Comparison of ENCODE assay signal across 38 cellular contexts in genomic region chr7:134068670-134069069, GRCh38. TPM values are rescaled to one million over a fixed set of nuclear protein-coding genes. Genes with fewer than 3 reads are reported as not detected.
DNase-seq lines count a peak whose midpoint lies in the region; ATAC-seq, FAIRE-seq and TF ChIP-seq lines count a peak whose summit lies in the region.
"Had no signal": no experiment of that assay in that cellular context is flagged by ENCODE, and none has a peak within 500 bp of the region (broad histone marks: within the 10 kb centered on the region; RNA-seq: fewer than 3 reads in every experiment).

No MANE protein-coding gene starts in this region.

- H3K4me3 Mint-ChIP-seq in nephron progenitor cell: no peak overlapping the region
- H3K4me3 Mint-ChIP-seq in progenitor cell of endocrine pancreas (ENCODE audit: low read depth): no peak overlapping the region
- H3K4me3 Mint-ChIP-seq: B cell; CD14-positive monocyte; CD4-positive, alpha-beta memory T cell; CD4-positive, alpha-beta T cell; CD4-positive, CD25-positive, alpha-beta regulatory T cell; CD8-positive, alpha-beta memory T cell; CD8-positive, alpha-beta T cell had no signal

- TF ChIP-seq EP300 in neural cell (conservative IDR thresholded peaks at IDR 0.05; ENCODE audit: poor library complexity, severe bottlenecking): peak; percentile 95

- no peak for ATAC-seq in GM18498 (IDR thresholded peaks at IDR 0.05; ENCODE audit: unreplicated experiment)
- ATAC-seq: A549; CD8-positive, alpha-beta T cell had no signal

- no peak for DNase-seq in bronchial epithelial cell (ENCODE audit: low read depth)
- no peak for DNase-seq in nephron progenitor cell
- no peak for DNase-seq in progenitor cell of endocrine pancreas (ENCODE audit: low spot score, unreplicated experiment)
- DNase-seq in NCI-H187 (lab: John Stamatoyannopoulos, UW): no peak
- no peak for DNase-seq in HPDE6-E6E7 (ENCODE audit: extremely low spot score)
- DNase-seq in activated naive CD4-positive, alpha-beta T cell treated with anti-CD3 and anti-CD28 coated beads, Interleukin-2, amount 50 U/mL, for 16 hours: no peak
- DNase-seq: 8988T; ACHN; AML-193; BE2C; C1 segment of cervical spinal cord; Caco-2; Calu3; CD4-positive, alpha-beta memory T cell; CD4-positive, alpha-beta T cell; CD4-positive, CD25-positive, alpha-beta regulatory T cell; CD8-positive, alpha-beta memory T cell; CD8-positive, alpha-beta T cell; COR-L47; DMS 273 treated with DMSO at 0.1 percent for 48 hours; DMS153; DMS53; DMS79; DMS79 treated with DMSO at 0.1 percent for 48 hours; DND-41; EL had no signal

- no peak overlapping the region for H3K4me2 ChIP-seq in neural cell (ENCODE audit: low read length)
- H3K4me2 ChIP-seq: A549; BLaER1; BLaER1 treated with 17β-estradiol and CSF1 and Interleukin-3, amounts not matched to agents 10 nM and 100 nM had no signal

- peak overlapping the region; percentile 31 for H3K9ac ChIP-seq in neural cell (ENCODE audit: low read length)
- H3K9ac ChIP-seq: BLaER1; BLaER1 treated with 17β-estradiol and CSF1 and Interleukin-3, amounts not matched to agents 10 nM and 100 nM had no signal

- peak overlapping the region; percentile 45 for H3K27ac ChIP-seq in neural cell (ENCODE audit: low read length)
- H3K27ac ChIP-seq: 22Rv1; A549; BLaER1; BLaER1 treated with 17β-estradiol and CSF1 and Interleukin-3, amounts not matched to agents 10 nM and 100 nM; C4-2B had no signal

- H3K36me3 ChIP-seq in bronchial epithelial cell (ENCODE audit: control insufficient read depth, insufficient read depth, low read length) (no peaks in the 10 kb centered on the region), neural cell (ENCODE audit: insufficient read depth, low read length) (no peaks in the 10 kb centered on the region)
- H3K36me3 ChIP-seq: BE2C had no signal

- no peak for TF ChIP-seq CTCF in bronchial epithelial cell (IDR thresholded peaks at IDR 0.05; ENCODE audit: insufficient read depth, low read length, severe bottlenecking)
- no peak for TF ChIP-seq CTCF in nephron progenitor cell (IDR thresholded peaks at IDR 0.05)
- no peak for TF ChIP-seq CTCF in neural cell (IDR thresholded peaks at IDR 0.05; ENCODE audit: poor library complexity, severe bottlenecking)
- no peak for TF ChIP-seq CTCF in progenitor cell of endocrine pancreas (IDR thresholded peaks at IDR 0.05; ENCODE audit: unreplicated experiment)

- TF ChIP-seq RAD21 in neural cell (conservative IDR thresholded peaks at IDR 0.05): no peak

- H4K20me1 ChIP-seq in neural cell (ENCODE audit: insufficient read depth): no peaks in the 10 kb centered on the region
- H4K20me1 ChIP-seq: BLaER1; BLaER1 treated with 17β-estradiol and CSF1 and Interleukin-3, amounts not matched to agents 10 nM and 100 nM had no signal

- no peaks in the 10 kb centered on the region for H3K79me2 ChIP-seq in neural cell (replicated peaks; ENCODE audit: insufficient read depth, low read length)

- H3K27me3 ChIP-seq in bronchial epithelial cell (ENCODE audit: control insufficient read depth, insufficient read depth, low read length) (no peaks in the 10 kb centered on the region), neural cell (ENCODE audit: insufficient read depth, low read depth, low read length) (no peaks in the 10 kb centered on the region)
- H3K27me3 ChIP-seq: BE2C; BLaER1; BLaER1 treated with 17β-estradiol and CSF1 and Interleukin-3, amounts not matched to agents 10 nM and 100 nM had no signal

- FAIRE-seq in bronchial epithelial cell (lab: Jason Lieb, UNC): peak; percentile 32
- FAIRE-seq: A204.1, A549, D721Med had no signal

- peak overlapping the region; percentile 75 for H3K27ac Mint-ChIP-seq in nephron progenitor cell
- H3K27ac Mint-ChIP-seq in progenitor cell of endocrine pancreas: peak overlapping the region; percentile 35
- H3K27ac Mint-ChIP-seq: B cell; CD4-positive, alpha-beta T cell; CD4-positive, CD25-positive, alpha-beta regulatory T cell; CD8-positive, alpha-beta T cell had no signal

- H3K27me3 Mint-ChIP-seq in nephron progenitor cell (ENCODE audit: low read depth, poor library complexity) (no peaks in the 10 kb centered on the region), progenitor cell of endocrine pancreas (no peaks in the 10 kb centered on the region)
- H3K27me3 Mint-ChIP-seq: B cell; CD4-positive, alpha-beta memory T cell; CD4-positive, alpha-beta T cell; CD4-positive, CD25-positive, alpha-beta regulatory T cell had no signal

- H3K4me3 ChIP-seq in bronchial epithelial cell (ENCODE audit: low read depth, low read length) (no peak overlapping the region), neural cell (ENCODE audit: low read length) (no peak overlapping the region)
- H3K4me3 ChIP-seq: A549; BLaER1; BLaER1 treated with 17β-estradiol and CSF1 and Interleukin-3, amounts not matched to agents 10 nM and 100 nM had no signal

- H2AFZ ChIP-seq in neural cell (ENCODE audit: low read depth, low read length): no peak overlapping the region

- no peaks in the 10 kb centered on the region for H3F3A ChIP-seq in neural cell (ENCODE audit: insufficient read depth, low read length, poor library complexity, severe bottlenecking)

- no peaks in the 10 kb centered on the region for H3K9me2 ChIP-seq in neural cell (ENCODE audit: insufficient read depth, low read length)

- no peaks in the 10 kb centered on the region for H3K9me3 Mint-ChIP-seq in nephron progenitor cell
- no peaks in the 10 kb centered on the region for H3K9me3 Mint-ChIP-seq in progenitor cell of endocrine pancreas (ENCODE audit: low read depth)

- H3K36me3 Mint-ChIP-seq in nephron progenitor cell (ENCODE audit: low read depth): peaks cover 35% of the 10 kb centered on the region
- peaks cover 19% of the 10 kb centered on the region for H3K36me3 Mint-ChIP-seq in progenitor cell of endocrine pancreas (ENCODE audit: insufficient read depth)

- no peaks in the 10 kb centered on the region for H3K9me3 ChIP-seq in neural cell (ENCODE audit: low read length)
- H3K9me3 ChIP-seq: A549, BE2C, BLaER1, Caco-2 had no signal

- H3K4me1 Mint-ChIP-seq in nephron progenitor cell (no peaks in the 10 kb centered on the region), progenitor cell of endocrine pancreas (ENCODE audit: low read depth) (no peaks in the 10 kb centered on the region)
- H3K4me1 Mint-ChIP-seq: B cell; CD14-positive monocyte; CD4-positive, alpha-beta memory T cell; CD4-positive, CD25-positive, alpha-beta regulatory T cell; CD8-positive, alpha-beta memory T cell had no signal

TF ChIP-seq in neural cell, 6 proteins besides CTCF, POLR2A, EP300 and RAD21:
- TF ChIP-seq SMC3 (conservative IDR thresholded peaks at IDR 0.05; ENCODE audit: poor library complexity) (no peak), POLR2AphosphoS5 (IDR thresholded peaks at IDR 0.05) (peak; percentile 81), TAF1 (IDR thresholded peaks at IDR 0.05; ENCODE audit: low read depth) (no peak), EZH2 (IDR thresholded peaks at IDR 0.05; ENCODE audit: borderline replicate concordance, insufficient read depth, low read length, poor library complexity, severe bottlenecking) (no peak), MXI1 (conservative IDR thresholded peaks at IDR 0.05; ENCODE audit: poor library complexity, severe bottlenecking) (no peak)
- TF ChIP-seq, protein P1, sequence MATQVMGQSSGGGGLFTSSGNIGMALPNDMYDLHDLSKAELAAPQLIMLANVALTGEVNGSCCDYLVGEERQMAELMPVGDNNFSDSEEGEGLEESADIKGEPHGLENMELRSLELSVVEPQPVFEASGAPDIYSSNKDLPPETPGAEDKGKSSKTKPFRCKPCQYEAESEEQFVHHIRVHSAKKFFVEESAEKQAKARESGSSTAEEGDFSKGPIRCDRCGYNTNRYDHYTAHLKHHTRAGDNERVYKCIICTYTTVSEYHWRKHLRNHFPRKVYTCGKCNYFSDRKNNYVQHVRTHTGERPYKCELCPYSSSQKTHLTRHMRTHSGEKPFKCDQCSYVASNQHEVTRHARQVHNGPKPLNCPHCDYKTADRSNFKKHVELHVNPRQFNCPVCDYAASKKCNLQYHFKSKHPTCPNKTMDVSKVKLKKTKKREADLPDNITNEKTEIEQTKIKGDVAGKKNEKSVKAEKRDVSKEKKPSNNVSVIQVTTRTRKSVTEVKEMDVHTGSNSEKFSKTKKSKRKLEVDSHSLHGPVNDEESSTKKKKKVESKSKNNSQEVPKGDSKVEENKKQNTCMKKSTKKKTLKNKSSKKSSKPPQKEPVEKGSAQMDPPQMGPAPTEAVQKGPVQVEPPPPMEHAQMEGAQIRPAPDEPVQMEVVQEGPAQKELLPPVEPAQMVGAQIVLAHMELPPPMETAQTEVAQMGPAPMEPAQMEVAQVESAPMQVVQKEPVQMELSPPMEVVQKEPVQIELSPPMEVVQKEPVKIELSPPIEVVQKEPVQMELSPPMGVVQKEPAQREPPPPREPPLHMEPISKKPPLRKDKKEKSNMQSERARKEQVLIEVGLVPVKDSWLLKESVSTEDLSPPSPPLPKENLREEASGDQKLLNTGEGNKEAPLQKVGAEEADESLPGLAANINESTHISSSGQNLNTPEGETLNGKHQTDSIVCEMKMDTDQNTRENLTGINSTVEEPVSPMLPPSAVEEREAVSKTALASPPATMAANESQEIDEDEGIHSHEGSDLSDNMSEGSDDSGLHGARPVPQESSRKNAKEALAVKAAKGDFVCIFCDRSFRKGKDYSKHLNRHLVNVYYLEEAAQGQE (IDR thresholded peaks at IDR 0.05; ENCODE audit: borderline replicate concordance): peak; percentile 47

RNA-seq across cellular contexts. Expression of gene LRGUK, which starts 58.5 kb away (rescaled TPM):
- total RNA-seq in bronchial epithelial cell: under 0.01 and 0.26 TPM in 2 replicates
- 3.7 and 4.9 TPM in 2 replicates for polyA plus RNA-seq in neural cell
- 8.5 and 10.2 TPM in 2 replicates for polyA minus RNA-seq in neural cell
- total RNA-seq in progenitor cell of endocrine pancreas: 2.6 and 2.9 TPM in 2 replicates
- polyA plus RNA-seq: BJ; CD14-positive monocyte; CD4-positive, alpha-beta memory T cell; CD4-positive, CD25-positive, alpha-beta regulatory T cell; CD8-positive, alpha-beta memory T cell had no signal
